In the genomic region with DNA sequence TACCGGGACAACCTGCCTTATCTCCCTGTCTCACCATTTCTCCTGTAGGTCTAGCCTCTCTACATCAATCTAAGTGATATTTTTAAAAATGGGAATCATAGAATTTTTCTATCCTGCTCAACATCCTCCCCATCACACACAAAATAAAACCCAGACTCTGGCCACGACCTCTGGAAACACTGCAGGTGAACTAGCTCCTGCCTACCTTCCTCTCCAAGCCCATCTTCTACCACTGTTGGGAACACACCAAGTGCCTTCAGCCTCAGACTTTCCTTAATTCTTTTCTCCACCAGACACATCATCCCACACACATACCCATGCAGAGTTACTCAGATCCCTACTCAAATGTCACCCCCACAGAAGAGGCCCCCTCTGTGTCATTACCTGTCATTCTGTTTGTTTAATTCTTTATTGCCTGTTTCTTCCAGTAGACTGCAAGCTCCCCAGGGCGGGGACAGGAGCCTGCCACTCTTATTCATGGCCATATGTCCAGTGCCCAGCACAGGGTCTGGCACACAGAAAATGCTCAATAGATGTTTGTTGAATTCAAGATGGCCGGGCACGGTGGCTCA, we compare ENCODE assay signal across 17 cellular contexts.
"Had no signal": no experiment of that assay in that cellular context is flagged by ENCODE, and none has a peak within 500 bp of the region (broad histone marks: within the 10 kb centered on the region; RNA-seq: fewer than 3 reads in every experiment).

No MANE protein-coding gene starts in this region.

- H3K27me3 ChIP-seq: cardiac muscle cell had no signal

- H3K4me3 Mint-ChIP-seq: activated CD4-positive, alpha-beta memory T cell treated with anti-CD3 and anti-CD28 coated beads, Interleukin-2, amount 10 ng/mL, durations not matched to agents 7 days and 5 days; activated T-cell treated with anti-CD3 and anti-CD28 coated beads, Interleukin-2, amount 50 U/mL, for 4 hours; effector memory CD8-positive, alpha-beta T cell; mesothelial cell of epicardium; natural killer cell treated with Interleukin-12 subunit alpha and Interleukin-12 subunit beta and Interleukin-15 and Interleukin-18, amount 100 ng/mL, for 72 hours had no signal

- DNase-seq: activated CD4-positive, alpha-beta memory T cell treated with anti-CD3 and anti-CD28 coated beads, Interleukin-2, amount 10 ng/mL, durations not matched to agents 7 days and 5 days; activated CD4-positive, alpha-beta T cell treated with anti-CD3 and anti-CD28 coated beads for 4 hours; activated effector memory CD4-positive, alpha-beta T cell treated with anti-CD3 and anti-CD28 coated beads, Interleukin-2, amount 50 U/mL, for 16 hours; activated T-cell treated with anti-CD3 and anti-CD28 coated beads, Interleukin-2, amount 50 U/mL, for 4 hours; amniotic stem cell; effector memory CD8-positive, alpha-beta T cell; nucleus accumbens; retina; stimulated activated CD4-positive, alpha-beta T cell treated with anti-CD3 and anti-CD28 coated beads, Interleukin-12 subunit alpha, Interleukin-12 subunit beta, amount 100 ng/mL, for 4 hours; stimulated activated CD4-positive, alpha-beta T cell treated with anti-CD3 and anti-CD28 coated beads, Interleukin-1b, Interleukin-23, amount 100 ng/mL, for 48 hours; stimulated activated CD8-positive, alpha-beta memory T cell treated with anti-CD3 and anti-CD28 coated beads, Interleukin-4, amount 100 ng/mL, for 48 hours; stimulated activated naive CD4-positive, alpha-beta T cell treated with Interleukin-2 at 50 U/mL for 16 hours had no signal

- H3K4me3 ChIP-seq: cardiac muscle cell, lung had no signal

- H3K9me3 Mint-ChIP-seq: activated CD4-positive, alpha-beta memory T cell treated with anti-CD3 and anti-CD28 coated beads, Interleukin-2, amount 10 ng/mL, durations not matched to agents 7 days and 5 days; activated naive CD4-positive, alpha-beta T cell treated with anti-CD3 and anti-CD28 coated beads, Interleukin-2, amount 50 U/mL, for 72 hours; activated T-cell treated with anti-CD3 and anti-CD28 coated beads, Interleukin-2, amount 50 U/mL, for 4 hours; effector memory CD8-positive, alpha-beta T cell; mesothelial cell of epicardium; natural killer cell treated with Interleukin-12 subunit alpha and Interleukin-12 subunit beta and Interleukin-15 and Interleukin-18, amount 100 ng/mL, for 72 hours had no signal

- H3K36me3 ChIP-seq: cardiac muscle cell had no signal

- ATAC-seq: activated T-cell treated with anti-CD3 and anti-CD28 coated beads, Interleukin-2, amount 50 U/mL, for 4 hours; effector memory CD8-positive, alpha-beta T cell; natural killer cell treated with Interleukin-12 subunit alpha and Interleukin-12 subunit beta and Interleukin-15 and Interleukin-18, amount 100 ng/mL, for 72 hours had no signal

- H3K36me3 Mint-ChIP-seq: activated naive CD4-positive, alpha-beta T cell treated with anti-CD3 and anti-CD28 coated beads, Interleukin-2, amount 50 U/mL, for 72 hours; mesothelial cell of epicardium; natural killer cell treated with Interleukin-12 subunit alpha and Interleukin-12 subunit beta and Interleukin-15 and Interleukin-18, amount 100 ng/mL, for 72 hours had no signal

- H3K27ac Mint-ChIP-seq: activated CD4-positive, alpha-beta memory T cell treated with anti-CD3 and anti-CD28 coated beads, Interleukin-2, amount 10 ng/mL, durations not matched to agents 7 days and 5 days; effector memory CD8-positive, alpha-beta T cell; mesothelial cell of epicardium; natural killer cell treated with Interleukin-12 subunit alpha and Interleukin-12 subunit beta and Interleukin-15 and Interleukin-18, amount 100 ng/mL, for 72 hours had no signal
